12 cellular contexts compared by ENCODE assay signal in the genomic region with DNA sequence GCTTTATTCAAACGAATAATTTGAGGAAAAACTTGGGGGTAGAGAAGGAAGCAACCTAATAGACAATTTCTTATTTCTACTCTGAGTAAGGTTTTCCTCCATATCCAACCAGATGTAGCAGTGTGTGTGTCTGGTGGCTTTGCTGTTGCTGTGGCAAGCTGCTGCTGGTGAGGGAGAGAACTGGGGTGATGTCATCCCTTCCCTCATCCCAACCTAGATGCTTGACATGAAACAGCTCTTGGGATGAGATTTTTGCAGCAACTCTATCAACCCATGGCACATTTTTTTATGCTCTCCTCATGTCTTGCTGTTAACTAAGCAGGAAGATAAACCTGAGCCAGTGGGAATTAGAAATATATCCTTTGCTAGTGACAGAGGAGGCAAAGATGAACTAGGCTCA.
DNase-seq lines count a peak whose midpoint lies in the region; ATAC-seq and TF ChIP-seq lines count a peak whose summit lies in the region.
"Had no signal": no experiment of that assay in that cellular context is flagged by ENCODE, and none has a peak within 500 bp of the region (broad histone marks: within the 10 kb centered on the region; RNA-seq: fewer than 3 reads in every experiment).

No MANE protein-coding gene starts in this region.

- H3K36me3 Mint-ChIP-seq in glutamatergic neuron (ENCODE audit: unreplicated experiment): peaks cover 9% of the 10 kb centered on the region

- H3K27me3 Mint-ChIP-seq in glutamatergic neuron (ENCODE audit: unreplicated experiment): peaks cover 2% of the 10 kb centered on the region

- TF ChIP-seq CTCF in glutamatergic neuron (IDR thresholded peaks at IDR 0.05; ENCODE audit: partially characterized antibody, unreplicated experiment) (no peak), omental fat pad (IDR thresholded peaks at IDR 0.05) (no peak)

- H3K9me3 Mint-ChIP-seq in glutamatergic neuron (ENCODE audit: unreplicated experiment): peaks cover 3% of the 10 kb centered on the region
- H3K9me3 Mint-ChIP-seq: activated naive CD4-positive, alpha-beta T cell treated with anti-CD3 and anti-CD28 coated beads, Interleukin-2, amount 50 U/mL, for 24 hours had no signal

- no peak overlapping the region for H3K4me3 Mint-ChIP-seq in glutamatergic neuron (ENCODE audit: unreplicated experiment)
- H3K4me3 Mint-ChIP-seq: activated naive CD4-positive, alpha-beta T cell treated with anti-CD3 and anti-CD28 coated beads, Interleukin-2, amount 50 U/mL, for 24 hours; naive thymus-derived CD8-positive, alpha-beta T cell had no signal

- ATAC-seq in omental fat pad (ENCODE audit: low FRiP score): peak; percentile 36
- ATAC-seq in GM21786 (IDR thresholded peaks at IDR 0.05; ENCODE audit: unreplicated experiment): no peak
- ATAC-seq: naive thymus-derived CD8-positive, alpha-beta T cell had no signal

- H3K27ac Mint-ChIP-seq in glutamatergic neuron (ENCODE audit: unreplicated experiment): peak overlapping the region; percentile 79
- H3K27ac Mint-ChIP-seq: activated naive CD4-positive, alpha-beta T cell treated with anti-CD3 and anti-CD28 coated beads, Interleukin-2, amount 50 U/mL, for 24 hours; naive thymus-derived CD8-positive, alpha-beta T cell had no signal

- peaks cover 9% of the 10 kb centered on the region for H3K4me1 Mint-ChIP-seq in glutamatergic neuron (ENCODE audit: low read depth, unreplicated experiment)
- H3K4me1 Mint-ChIP-seq: activated naive CD4-positive, alpha-beta T cell treated with anti-CD3 and anti-CD28 coated beads, Interleukin-2, amount 50 U/mL, for 24 hours had no signal

- DNase-seq in DMS53 (lab: John Stamatoyannopoulos, UW): peak; percentile 56
- DNase-seq in RPMI7951 (ENCODE audit: low read depth): peak; percentile 42
- DNase-seq in glutamatergic neuron: peak; percentile 46
- no peak for DNase-seq in omental fat pad (ENCODE audit: low spot score)
- DNase-seq in OCI-M2 (lab: John Stamatoyannopoulos, UW; ENCODE audit: unreplicated experiment): no peak
- DNase-seq in NAMALWA (ENCODE audit: low spot score): no peak
- no peak for DNase-seq in activated CD4-positive, CD25-positive, alpha-beta regulatory T cell (lab: John Stamatoyannopoulos, UW)
- DNase-seq: erythroblast; Karpas-422; naive thymus-derived CD8-positive, alpha-beta T cell had no signal

Comparison
In these comparisons a context has a peak if more than half of its experiments do, and no peak if none do; other contexts are left out.
1. DNase-seq: peak in DMS53 (single experiment), RPMI7951 (single experiment) and glutamatergic neuron (single experiment); none in omental fat pad (single experiment), OCI-M2 (single experiment), NAMALWA (single experiment) and activated CD4-positive, CD25-positive, alpha-beta regulatory T cell (0 of 4).